Comparison of ENCODE assay signal across 27 cellular contexts in the genomic region with DNA sequence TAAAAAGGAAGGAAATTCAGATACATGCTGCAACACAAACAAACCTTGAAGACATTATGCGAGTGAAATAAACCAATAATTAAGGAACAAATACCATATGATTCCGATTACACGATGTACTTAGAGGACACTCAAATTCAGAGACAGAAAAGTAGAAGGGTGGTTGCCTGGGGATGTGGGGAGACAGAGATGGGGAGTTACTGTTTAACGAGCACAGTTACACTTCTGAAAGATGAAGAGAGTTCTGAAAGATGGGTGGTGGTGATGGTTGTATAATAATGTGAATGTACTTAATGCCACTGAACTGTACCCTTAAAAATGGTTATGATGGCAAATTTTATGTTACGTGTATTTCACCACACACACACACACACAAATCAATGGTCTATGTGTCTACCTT.
DNase-seq lines count a peak whose midpoint lies in the region; ATAC-seq, FAIRE-seq and TF ChIP-seq lines count a peak whose summit lies in the region.
"Had no signal": no experiment of that assay in that cellular context is flagged by ENCODE, and none has a peak within 500 bp of the region (broad histone marks: within the 10 kb centered on the region; RNA-seq: fewer than 3 reads in every experiment).

No MANE protein-coding gene starts in this region.

- H3K4me1 Mint-ChIP-seq in dendritic cell treated with granulocyte-macrophage colony-stimulating factor and Interleukin-4, amounts not matched to agents 40 ng/mL and 50 ng/mL, for 4 days (ENCODE audit: low read depth) = peaks cover 36% of the 10 kb centered on the region

- ATAC-seq in GM19395 (IDR thresholded peaks at IDR 0.05; ENCODE audit: unreplicated experiment) (peak; percentile 73), HG03354 (IDR thresholded peaks at IDR 0.05; ENCODE audit: poor library complexity, severe bottlenecking, unreplicated experiment) (peak; percentile 58)
- ATAC-seq: A549; activated CD4-positive, CD25-positive, alpha-beta regulatory T cell treated with anti-CD3 and anti-CD28 coated beads, Interleukin-2, amount 50 U/mL, for 24 hours; body of pancreas; K562; left colon; Panc1; T-cell had no signal

- DNase-seq in D721Med (ENCODE audit: insufficient read length, low spot score) (no peak), head of caudate nucleus (no peak), RKO (ENCODE audit: low spot score) (no peak), activated gamma-delta T cell treated with Interleukin-2 at 50 U/mL for 16 hours (no peak), cortex of kidney (lab: John Stamatoyannopoulos, UW) (no peak)
- DNase-seq: activated CD4-positive, alpha-beta memory T cell treated with anti-CD3 and anti-CD28 coated beads, Interleukin-2, amount 10 ng/mL, durations not matched to agents 7 days and 5 days; activated effector memory CD4-positive, alpha-beta T cell treated with Interleukin-2 at 50 U/mL for 16 hours; body of pancreas; DMS79 treated with DMSO at 0.1 percent for 48 hours; effector CD8-positive, alpha-beta T cell; erythroblast; left colon; MG63; NCI-H1436 treated with DMSO at 0.1 percent for 48 hours; NCI-H510A; NK-92 treated with Interleukin-12 subunit alpha and Interleukin-12 subunit beta, amount 100 ng/mL, for 24 hours; small intestine; stimulated activated CD4-positive, alpha-beta T cell treated with anti-CD3 and anti-CD28 coated beads, Interleukin-1b, Interleukin-23, amount 100 ng/mL, for 48 hours; T-cell had no signal

- H3K4me3 Mint-ChIP-seq in dendritic cell treated with granulocyte-macrophage colony-stimulating factor and Interleukin-4, amounts not matched to agents 40 ng/mL and 50 ng/mL, for 4 days = no peak overlapping the region
- H3K4me3 Mint-ChIP-seq: activated CD4-positive, alpha-beta memory T cell treated with anti-CD3 and anti-CD28 coated beads, Interleukin-2, amount 10 ng/mL, durations not matched to agents 7 days and 5 days; T-cell had no signal

- no peak for TF ChIP-seq CTCF in D721Med (IDR thresholded peaks at IDR 0.05; ENCODE audit: insufficient read depth, missing control alignments)

- peak overlapping the region; percentile 4 for H3K27ac Mint-ChIP-seq in dendritic cell treated with granulocyte-macrophage colony-stimulating factor and Interleukin-4, amounts not matched to agents 40 ng/mL and 50 ng/mL, for 4 days
- H3K27ac Mint-ChIP-seq: activated CD4-positive, alpha-beta memory T cell treated with anti-CD3 and anti-CD28 coated beads, Interleukin-2, amount 10 ng/mL, durations not matched to agents 7 days and 5 days; T-cell had no signal

- no peaks in the 10 kb centered on the region for H3K27me3 Mint-ChIP-seq in dendritic cell treated with granulocyte-macrophage colony-stimulating factor and Interleukin-4, amounts not matched to agents 40 ng/mL and 50 ng/mL, for 4 days
- H3K27me3 Mint-ChIP-seq: activated CD4-positive, alpha-beta memory T cell treated with anti-CD3 and anti-CD28 coated beads, Interleukin-2, amount 10 ng/mL, durations not matched to agents 7 days and 5 days; T-cell had no signal

- intact Hi-C loops in dendritic cell treated with granulocyte-macrophage colony-stimulating factor and Interleukin-4, amounts not matched to agents 40 ng/mL and 50 ng/mL, for 4 days (cut with micrococcal nuclease) = no loop called here
- intact Hi-C loops in head of caudate nucleus (cut with DNase I) = no loop called here

- H3K9me3 Mint-ChIP-seq in dendritic cell treated with granulocyte-macrophage colony-stimulating factor and Interleukin-4, amounts not matched to agents 40 ng/mL and 50 ng/mL, for 4 days = no peaks in the 10 kb centered on the region

- H3K36me3 Mint-ChIP-seq in dendritic cell treated with granulocyte-macrophage colony-stimulating factor and Interleukin-4, amounts not matched to agents 40 ng/mL and 50 ng/mL, for 4 days (ENCODE audit: low read depth) = peaks cover 31% of the 10 kb centered on the region

- peak; percentile 21 for FAIRE-seq in D721Med (lab: Jason Lieb, UNC)
- FAIRE-seq: A549, H1, K562, small intestine had no signal
